Comparison of ENCODE assay signal across 19 cellular contexts in the genomic region with DNA sequence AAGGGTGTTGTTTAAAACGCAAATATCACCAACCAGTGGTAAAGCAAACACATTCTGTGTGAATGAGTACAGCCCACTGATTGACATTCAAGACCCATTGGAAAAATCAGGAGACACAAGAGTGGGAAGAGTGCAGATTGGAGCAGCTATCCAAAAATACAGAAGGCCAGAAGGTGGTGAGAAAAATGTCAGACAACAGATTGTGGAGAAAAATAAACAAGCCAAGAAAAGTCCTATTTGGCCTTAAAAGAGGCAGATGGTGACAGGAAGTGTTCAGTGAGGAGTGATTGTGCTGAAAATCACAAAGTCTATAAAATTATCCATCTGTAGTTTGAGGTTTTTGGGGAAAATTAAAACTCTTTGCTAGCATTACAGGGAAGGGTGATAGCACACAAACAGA. TPM values are rescaled to one million over a fixed set of nuclear protein-coding genes. Genes with fewer than 3 reads are reported as not detected.
"Had no signal": no experiment of that assay in that cellular context is flagged by ENCODE, and none has a peak within 500 bp of the region (broad histone marks: within the 10 kb centered on the region; RNA-seq: fewer than 3 reads in every experiment).

No MANE protein-coding gene starts in this region.

- H3K4me1 Mint-ChIP-seq: activated B cell treated with CpG ODN at 0.5 μM for 24 hours; activated naive CD8-positive, alpha-beta T cell treated with anti-CD3 and anti-CD28 coated beads for 36 hours; endodermal cell; stimulated activated naive B cell treated with anti-CD40 and anti-IgM and Interleukin-4, amounts not matched to agents 10 μg/mL and 1 μg/mL and 100 μg/mL, for 72 hours had no signal

- H3K4me3 Mint-ChIP-seq: activated B cell treated with CpG ODN at 0.5 μM for 24 hours; activated CD4-positive, alpha-beta memory T cell treated with anti-CD3 and anti-CD28 coated beads for 36 hours; activated naive CD8-positive, alpha-beta T cell treated with anti-CD3 and anti-CD28 coated beads for 36 hours; activated T-helper 1 cell treated with anti-CD3 and anti-CD28 coated beads, Interleukin-12 subunit alpha, Interleukin-12 subunit beta, Interleukin-2, Interleukin-4 antibody, amounts not matched to agents 30 ng/mL and 10 ng/mL and 1 ng/mL, durations not matched to agents 14 hours and 24 hours and 36 hours; endodermal cell; nephron progenitor cell; stimulated activated naive B cell treated with anti-CD40 and anti-IgM and Interleukin-4, amounts not matched to agents 10 μg/mL and 1 μg/mL and 100 μg/mL, for 72 hours had no signal

- H3K9me3 Mint-ChIP-seq: activated B cell treated with CpG ODN at 0.5 μM for 24 hours; activated CD4-positive, alpha-beta memory T cell treated with anti-CD3 and anti-CD28 coated beads for 36 hours; activated naive CD8-positive, alpha-beta T cell treated with anti-CD3 and anti-CD28 coated beads for 36 hours; activated T-helper 1 cell treated with anti-CD3 and anti-CD28 coated beads, Interleukin-12 subunit alpha, Interleukin-12 subunit beta, Interleukin-2, Interleukin-4 antibody, amounts not matched to agents 30 ng/mL and 10 ng/mL and 1 ng/mL, durations not matched to agents 14 hours and 24 hours and 36 hours; endodermal cell; nephron progenitor cell; stimulated activated naive B cell treated with anti-CD40 and anti-IgM and Interleukin-4, amounts not matched to agents 10 μg/mL and 1 μg/mL and 100 μg/mL, for 72 hours had no signal

- H3K27ac ChIP-seq: brain microvascular endothelial cell, epithelial cell of prostate, thyroid gland had no signal

- H3K36me3 ChIP-seq: brain microvascular endothelial cell, thyroid gland had no signal

- H3K27me3 Mint-ChIP-seq: activated CD4-positive, alpha-beta memory T cell treated with anti-CD3 and anti-CD28 coated beads for 36 hours; progenitor cell of endocrine pancreas had no signal

- H3K4me3 ChIP-seq: thyroid gland had no signal

- H3K27me3 ChIP-seq: brain microvascular endothelial cell, thyroid gland had no signal

- H3K27ac Mint-ChIP-seq: activated B cell treated with CpG ODN at 0.5 μM for 24 hours; activated CD4-positive, alpha-beta memory T cell treated with anti-CD3 and anti-CD28 coated beads for 36 hours; activated naive CD8-positive, alpha-beta T cell treated with anti-CD3 and anti-CD28 coated beads for 36 hours; activated T-helper 1 cell treated with anti-CD3 and anti-CD28 coated beads, Interleukin-12 subunit alpha, Interleukin-12 subunit beta, Interleukin-2, Interleukin-4 antibody, amounts not matched to agents 30 ng/mL and 10 ng/mL and 1 ng/mL, durations not matched to agents 14 hours and 24 hours and 36 hours; endodermal cell; nephron progenitor cell; progenitor cell of endocrine pancreas; stimulated activated naive B cell treated with anti-CD40 and anti-IgM and Interleukin-4, amounts not matched to agents 10 μg/mL and 1 μg/mL and 100 μg/mL, for 72 hours had no signal

- H3K36me3 Mint-ChIP-seq: activated CD4-positive, alpha-beta memory T cell treated with anti-CD3 and anti-CD28 coated beads for 36 hours; activated naive CD8-positive, alpha-beta T cell treated with anti-CD3 and anti-CD28 coated beads for 36 hours; stimulated activated naive B cell treated with anti-CD40 and anti-IgM and Interleukin-4, amounts not matched to agents 10 μg/mL and 1 μg/mL and 100 μg/mL, for 72 hours had no signal

- H3K9me3 ChIP-seq: thyroid gland had no signal

- DNase-seq: activated B cell treated with CpG ODN at 0.5 μM for 24 hours; activated CD4-positive, alpha-beta memory T cell treated with anti-CD3 and anti-CD28 coated beads for 36 hours; activated CD4-positive, alpha-beta T cell treated with anti-CD3 and anti-CD28 coated beads for 4 hours; activated naive CD4-positive, alpha-beta T cell; activated naive CD8-positive, alpha-beta T cell treated with anti-CD3 and anti-CD28 coated beads for 36 hours; activated T-cell treated with anti-CD3 and anti-CD28 coated beads for 4 hours; amygdala; brain microvascular endothelial cell; endodermal cell; foreskin fibroblast; islet precursor cell; midbrain; nephron progenitor cell; occipital lobe; stimulated activated naive B cell treated with anti-CD40 and anti-IgM and Interleukin-4, amounts not matched to agents 10 μg/mL and 1 μg/mL and 100 μg/mL, for 72 hours; thyroid gland had no signal

RNA-seq across cellular contexts. Expression of gene CPE, which starts 39.3 kb away (rescaled TPM):
- total RNA-seq: activated B cell treated with CpG ODN at 0.5 μM for 24 hours; activated CD4-positive, alpha-beta memory T cell treated with anti-CD3 and anti-CD28 coated beads for 36 hours; activated naive CD8-positive, alpha-beta T cell treated with anti-CD3 and anti-CD28 coated beads for 36 hours; activated T-helper 1 cell treated with anti-CD3 and anti-CD28 coated beads, Interleukin-12 subunit alpha, Interleukin-12 subunit beta, Interleukin-2, Interleukin-4 antibody, amounts not matched to agents 30 ng/mL and 10 ng/mL and 1 ng/mL, durations not matched to agents 14 hours and 24 hours and 36 hours had no signal
